ENCODE assay signal across 15 cellular contexts in the genomic region with DNA sequence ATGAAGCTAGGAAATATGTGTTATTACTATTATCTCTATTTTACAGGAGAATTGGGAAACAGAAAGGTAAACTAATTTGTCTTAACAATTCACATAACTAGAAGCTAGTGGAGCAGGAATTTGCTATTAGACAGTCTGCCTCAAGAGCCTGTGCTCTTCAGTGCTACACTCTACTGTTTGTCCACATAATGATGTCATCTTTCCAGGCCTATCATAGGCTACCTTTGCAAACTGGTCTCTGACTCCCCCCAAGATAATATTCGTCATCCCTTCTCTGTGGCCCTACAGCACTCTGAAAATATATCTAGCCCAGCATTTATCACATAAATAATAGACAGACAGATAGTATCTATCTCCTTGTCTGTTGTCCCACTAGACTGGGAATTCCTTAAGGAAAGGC.
"Had no signal": no experiment of that assay in that cellular context is flagged by ENCODE, and none has a peak within 500 bp of the region (broad histone marks: within the 10 kb centered on the region; RNA-seq: fewer than 3 reads in every experiment).

No MANE protein-coding gene starts in this region.

- H2AFZ ChIP-seq: parathyroid adenoma had no signal

- H3K27me3 ChIP-seq: adrenal gland, cardiac muscle cell, dorsolateral prefrontal cortex, left lung had no signal

- H3K4me3 ChIP-seq: adrenal gland, cardiac muscle cell, dorsolateral prefrontal cortex, left lung, mucosa of descending colon had no signal

- DNase-seq: activated naive CD4-positive, alpha-beta T cell treated with anti-CD3 and anti-CD28 coated beads for 36 hours; activated T-cell treated with anti-CD3 and anti-CD28 coated beads for 4 hours; adrenal gland; dorsolateral prefrontal cortex; erythroblast; islet precursor cell; left lung; mucosa of descending colon; naive thymus-derived CD4-positive, alpha-beta T cell; stimulated activated CD4-positive, alpha-beta T cell treated with anti-CD3 and anti-CD28 coated beads, Interleukin-2, amount 100 ng/mL, for 48 hours; T1000 had no signal

- H3K27me3 Mint-ChIP-seq: naive thymus-derived CD4-positive, alpha-beta T cell; stimulated activated memory B cell treated with anti-CD40 and anti-IgM and Interleukin-4, amounts not matched to agents 10 μg/mL and 1 μg/mL and 100 μg/mL, for 72 hours had no signal

- H3K9me3 Mint-ChIP-seq: activated naive CD4-positive, alpha-beta T cell treated with anti-CD3 and anti-CD28 coated beads for 36 hours; naive thymus-derived CD4-positive, alpha-beta T cell; stimulated activated memory B cell treated with anti-CD40 and anti-IgM and Interleukin-4, amounts not matched to agents 10 μg/mL and 1 μg/mL and 100 μg/mL, for 72 hours had no signal

- H3K9ac ChIP-seq: parathyroid adenoma had no signal

- H3K27ac Mint-ChIP-seq: activated naive CD4-positive, alpha-beta T cell treated with anti-CD3 and anti-CD28 coated beads for 36 hours; stimulated activated memory B cell treated with anti-CD40 and anti-IgM and Interleukin-4, amounts not matched to agents 10 μg/mL and 1 μg/mL and 100 μg/mL, for 72 hours had no signal

- H3K27ac ChIP-seq: adrenal gland, cardiac muscle cell, left lung, parathyroid adenoma had no signal

- ATAC-seq: activated CD4-positive, CD25-positive, alpha-beta regulatory T cell treated with anti-CD3 and anti-CD28 coated beads, Interleukin-2, amount 50 U/mL, for 24 hours; left lung; mucosa of descending colon; naive thymus-derived CD4-positive, alpha-beta T cell; stimulated activated memory B cell treated with anti-CD40 and anti-IgM and Interleukin-4, amounts not matched to agents 10 μg/mL and 1 μg/mL and 100 μg/mL, for 72 hours had no signal

- H3K79me2 ChIP-seq: parathyroid adenoma had no signal

- H3K4me3 Mint-ChIP-seq: activated naive CD4-positive, alpha-beta T cell treated with anti-CD3 and anti-CD28 coated beads for 36 hours; naive thymus-derived CD4-positive, alpha-beta T cell; stimulated activated memory B cell treated with anti-CD40 and anti-IgM and Interleukin-4, amounts not matched to agents 10 μg/mL and 1 μg/mL and 100 μg/mL, for 72 hours had no signal

- H3K9me3 ChIP-seq: adrenal gland, left lung, mucosa of descending colon had no signal
